Comparison of ENCODE assay signal across 9 cellular contexts in the genomic region with DNA sequence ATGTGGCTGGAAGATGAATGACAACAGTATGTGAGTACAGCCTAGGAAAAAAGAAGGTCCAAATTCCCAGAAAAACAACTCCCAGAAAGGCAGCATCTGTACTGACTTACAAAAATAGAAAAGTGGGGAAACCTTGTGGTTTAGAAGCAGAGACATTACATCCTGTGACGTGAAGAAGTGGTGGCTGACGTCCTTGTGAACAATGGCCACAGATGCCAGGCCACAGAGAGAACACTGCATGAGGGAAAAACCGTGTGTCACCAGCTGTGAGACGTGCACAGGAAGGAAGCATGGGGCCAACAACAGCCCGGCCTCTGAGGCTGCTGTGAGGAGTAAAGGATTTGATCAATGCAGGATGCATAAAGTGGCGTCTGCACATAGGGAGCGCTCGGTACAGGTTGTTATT.
DNase-seq lines count a peak whose midpoint lies in the region; ATAC-seq and TF ChIP-seq lines count a peak whose summit lies in the region.
"Had no signal": no experiment of that assay in that cellular context is flagged by ENCODE, and none has a peak within 500 bp of the region (broad histone marks: within the 10 kb centered on the region; RNA-seq: fewer than 3 reads in every experiment).

No MANE protein-coding gene starts in this region.

- no peaks in the 10 kb centered on the region for H3K9me3 ChIP-seq in CD4-positive, alpha-beta T cell (ENCODE audit: control insufficient read depth, low read length)
- no peaks in the 10 kb centered on the region for H3K9me3 ChIP-seq in transverse colon

- no peaks in the 10 kb centered on the region for H3K27me3 Mint-ChIP-seq in CD4-positive, alpha-beta T cell
- H3K27me3 Mint-ChIP-seq in activated CD4-positive, alpha-beta memory T cell treated with anti-CD3 and anti-CD28 coated beads for 36 hours: no peaks in the 10 kb centered on the region
- H3K27me3 Mint-ChIP-seq in glutamatergic neuron (ENCODE audit: unreplicated experiment): no peaks in the 10 kb centered on the region

- WGBS in transverse colon (ENCODE audit: low coverage in 1 of 2), 2 donors: 55 to 57% methylated on average over 3 to 8 of the region's 8 CpGs

- no peaks in the 10 kb centered on the region for H3K36me3 ChIP-seq in transverse colon
- H3K36me3 ChIP-seq: cardiac muscle cell had no signal

- TF ChIP-seq EP300 in transverse colon (IDR thresholded peaks at IDR 0.05; ENCODE audit: low read depth): no peak

- no peak overlapping the region for H3K27ac ChIP-seq in CD4-positive, alpha-beta T cell (ENCODE audit: low read depth, low read length)
- no peak overlapping the region for H3K27ac ChIP-seq in transverse colon
- H3K27ac ChIP-seq: cardiac muscle cell had no signal

- H3K4me3 ChIP-seq in transverse colon: no peak overlapping the region
- H3K4me3 ChIP-seq: cardiac muscle cell had no signal

- in situ Hi-C loops in transverse colon (cut with MboI; ENCODE audit: low pct_ligation_motif_present in 1 of 4, low pct_unique_long_range_greater_than_20kb in 1 of 4, low sequenced_read_pairs in 3 of 4): no loop called here

- H3K4me3 Mint-ChIP-seq in CD4-positive, alpha-beta T cell: no peak overlapping the region
- H3K4me3 Mint-ChIP-seq in activated CD4-positive, alpha-beta memory T cell treated with anti-CD3 and anti-CD28 coated beads for 36 hours: no peak overlapping the region
- H3K4me3 Mint-ChIP-seq in glutamatergic neuron (ENCODE audit: unreplicated experiment): no peak overlapping the region

- H3K27ac Mint-ChIP-seq in CD4-positive, alpha-beta T cell: peak overlapping the region; percentile 57
- H3K27ac Mint-ChIP-seq in activated CD4-positive, alpha-beta memory T cell treated with anti-CD3 and anti-CD28 coated beads for 36 hours: no peak overlapping the region
- peak overlapping the region; percentile 34 for H3K27ac Mint-ChIP-seq in glutamatergic neuron (ENCODE audit: unreplicated experiment)

- intact Hi-C loops in CD4-positive, alpha-beta T cell (cut with DNase I, micrococcal nuclease): no loop called here
- intact Hi-C loops in activated CD4-positive, alpha-beta memory T cell treated with anti-CD3 and anti-CD28 coated beads for 36 hours (cut with micrococcal nuclease): loop anchor here (2.0 to 5.0 kb wide), 2 partner anchors 36 to 55 kb away; no protein-coding TSS in a partner anchor
- intact Hi-C loops in transverse colon (cut with DNase I; ENCODE audit: low total_unique reads): no loop called here

- no peak for TF ChIP-seq POLR2A in transverse colon (IDR thresholded peaks at IDR 0.05)

- peak; percentile 93 for ATAC-seq in CD4-positive, alpha-beta T cell (ENCODE audit: poor library complexity)
- ATAC-seq in HG03097 (IDR thresholded peaks at IDR 0.05; ENCODE audit: low FRiP score, unreplicated experiment) (peak; percentile 58), HG03378 (IDR thresholded peaks at IDR 0.05; ENCODE audit: unreplicated experiment) (no peak)

- CTCF ChIA-PET in CD4-positive, alpha-beta T cell (lab: Charles Lee): no interaction called here
- CTCF ChIA-PET in activated CD4-positive, alpha-beta memory T cell treated with anti-CD3 and anti-CD28 coated beads for 36 hours (lab: Charles Lee): no interaction called here

- peak in 5 of 10 experiments; percentile 2 to 47 (median 9) for DNase-seq in CD4-positive, alpha-beta T cell
- DNase-seq in activated CD4-positive, alpha-beta memory T cell treated with anti-CD3 and anti-CD28 coated beads for 36 hours: peak; percentile 73
- DNase-seq in glutamatergic neuron (no peak), transverse colon (peak; percentile 10), NCI-H1436 (lab: John Stamatoyannopoulos, UW) (no peak), NCI-H1694 treated with DMSO at 0.1 percent for 48 hours (lab: John Stamatoyannopoulos, UW) (no peak)

- peaks cover 20% of the 10 kb centered on the region for H3K4me1 Mint-ChIP-seq in CD4-positive, alpha-beta T cell (ENCODE audit: low read depth)
- H3K4me1 Mint-ChIP-seq in activated CD4-positive, alpha-beta memory T cell treated with anti-CD3 and anti-CD28 coated beads for 36 hours (ENCODE audit: low read depth): peaks cover 8% of the 10 kb centered on the region
- peaks cover 19% of the 10 kb centered on the region for H3K4me1 Mint-ChIP-seq in glutamatergic neuron (ENCODE audit: low read depth, unreplicated experiment)

- peaks cover 0 to 8% (median 4%) of the 10 kb centered on the region in 4 donors for H3K4me1 ChIP-seq in transverse colon

- no peaks in the 10 kb centered on the region for H3K27me3 ChIP-seq in CD4-positive, alpha-beta T cell (ENCODE audit: control insufficient read depth, insufficient read depth, low read length)
- no peaks in the 10 kb centered on the region for H3K27me3 ChIP-seq in transverse colon
- H3K27me3 ChIP-seq: cardiac muscle cell had no signal

- H3K36me3 Mint-ChIP-seq in CD4-positive, alpha-beta T cell (ENCODE audit: low read depth): no peaks in the 10 kb centered on the region
- no peaks in the 10 kb centered on the region for H3K36me3 Mint-ChIP-seq in activated CD4-positive, alpha-beta memory T cell treated with anti-CD3 and anti-CD28 coated beads for 36 hours
- no peaks in the 10 kb centered on the region for H3K36me3 Mint-ChIP-seq in glutamatergic neuron (ENCODE audit: unreplicated experiment)

- POLR2A ChIA-PET in CD4-positive, alpha-beta T cell (lab: Charles Lee): no interaction called here
- POLR2A ChIA-PET in activated CD4-positive, alpha-beta memory T cell treated with anti-CD3 and anti-CD28 coated beads for 36 hours (lab: Charles Lee): no interaction called here

- peaks cover 2% of the 10 kb centered on the region for H3K9me3 Mint-ChIP-seq in CD4-positive, alpha-beta T cell
- no peaks in the 10 kb centered on the region for H3K9me3 Mint-ChIP-seq in activated CD4-positive, alpha-beta memory T cell treated with anti-CD3 and anti-CD28 coated beads for 36 hours
- peaks cover 2% of the 10 kb centered on the region for H3K9me3 Mint-ChIP-seq in glutamatergic neuron (ENCODE audit: unreplicated experiment)

- no peak for TF ChIP-seq CTCF in CD4-positive, alpha-beta T cell (IDR thresholded peaks at IDR 0.05)
- TF ChIP-seq CTCF in glutamatergic neuron (IDR thresholded peaks at IDR 0.05; ENCODE audit: partially characterized antibody, unreplicated experiment): no peak
- TF ChIP-seq CTCF in transverse colon (IDR thresholded peaks at IDR 0.05): no peak

Comparison
In these comparisons a context has a peak if more than half of its experiments do, and no peak if none do; other contexts are left out.
1. DNase-seq: peak in activated CD4-positive, alpha-beta memory T cell treated with anti-CD3 and anti-CD28 coated beads for 36 hours (single experiment) and transverse colon (single experiment); none in glutamatergic neuron (single experiment), NCI-H1436 (single experiment) and NCI-H1694 treated with DMSO at 0.1 percent for 48 hours (single experiment).